ENCODE assay signal across 2 cellular contexts in genomic region chr7:151710646-151711434, GRCh38.
TF ChIP-seq lines count a peak whose summit lies in the region.

No MANE protein-coding gene starts in this region.

TF ChIP-seq in A549, 52 proteins besides CTCF, POLR2A, EP300 and RAD21:
- TF ChIP-seq HMGXB4 (CRISPR knock-in tag; IDR thresholded peaks at IDR 0.05; ENCODE audit: borderline replicate concordance) (no peak), RFX5 (IDR thresholded peaks at IDR 0.05) (no peak), NPAS2 (CRISPR knock-in tag; IDR thresholded peaks at IDR 0.05; ENCODE audit: borderline replicate concordance) (no peak), HEYL (CRISPR knock-in tag; IDR thresholded peaks at IDR 0.05) (no peak), NFE2L2 (conservative IDR thresholded peaks at IDR 0.05; ENCODE audit: low read length) (no peak), CHD2 (IDR thresholded peaks at IDR 0.05; ENCODE audit: low read length, partially characterized antibody) (no peak), GATA3 (IDR thresholded peaks at IDR 0.05; ENCODE audit: borderline replicate concordance) (no peak), MAFK (IDR thresholded peaks at IDR 0.05; ENCODE audit: partially characterized antibody) (no peak), ELK1 (IDR thresholded peaks at IDR 0.05; ENCODE audit: low read depth, low read length) (no peak), HOXB5 (CRISPR knock-in tag; IDR thresholded peaks at IDR 0.05) (no peak), HDAC2 (IDR thresholded peaks at IDR 0.05) (no peak), JUN (IDR thresholded peaks at IDR 0.05) (no peak), SMC3 (IDR thresholded peaks at IDR 0.05) (no peak), EHF (CRISPR knock-in tag; IDR thresholded peaks at IDR 0.05) (no peak), PBX3 (IDR thresholded peaks at IDR 0.05) (no peak), CBX2 (IDR thresholded peaks at IDR 0.05; ENCODE audit: borderline replicate concordance, low read depth) (no peak), HOXA7 (CRISPR knock-in tag; IDR thresholded peaks at IDR 0.05) (no peak)
TF ChIP-seq in A549: peak in this region for 0.

TF ChIP-seq in H1, 55 proteins besides CTCF, POLR2A, EP300 and RAD21:
- no peak for TF ChIP-seq FOSL1 (IDR thresholded peaks at IDR 0.05; ENCODE audit: insufficient read depth, low read depth, low read length)
- no peak for TF ChIP-seq POU5F1 (IDR thresholded peaks at IDR 0.05; ENCODE audit: low read depth, low read length)
- TF ChIP-seq EGR1 (IDR thresholded peaks at IDR 0.05; ENCODE audit: borderline replicate concordance, low read depth, low read length) = no peak
- TF ChIP-seq TAF1 (IDR thresholded peaks at IDR 0.05; ENCODE audit: low read depth, low read length) = no peak
- peak; percentile 80 for TF ChIP-seq POLR2AphosphoS5 (IDR thresholded peaks at IDR 0.05; ENCODE audit: low read depth, low read length)
- TF ChIP-seq KDM4A (IDR thresholded peaks at IDR 0.05; ENCODE audit: low read depth, low read length, severe bottlenecking) = no peak
- no peak for TF ChIP-seq BCL11A (IDR thresholded peaks at IDR 0.05; ENCODE audit: low read depth in 2 of 2, low read length in 2 of 2)
TF ChIP-seq in H1: peak in this region for 1.
